In genomic region chr9:37639874-37640273, GRCh38 we compare ENCODE assay signal across 33 cellular contexts. TPM values are rescaled to one million over a fixed set of nuclear protein-coding genes. Genes with fewer than 3 reads are reported as not detected.
"Had no signal": no experiment of that assay in that cellular context is flagged by ENCODE, and none has a peak within 500 bp of the region (broad histone marks: within the 10 kb centered on the region; RNA-seq: fewer than 3 reads in every experiment).

No MANE protein-coding gene starts in this region.

- H3K4me1 ChIP-seq: ascending aorta, body of pancreas had no signal

- H3K27me3 ChIP-seq: ascending aorta, body of pancreas had no signal

- H3K9me3 ChIP-seq: ascending aorta, body of pancreas had no signal

- H3K4me1 Mint-ChIP-seq: activated CD4-positive, alpha-beta T cell treated with anti-CD3 and anti-CD28 coated beads, Interleukin-2, amount 10 ng/mL, durations not matched to agents 7 days and 5 days; activated naive CD8-positive, alpha-beta T cell treated with anti-CD3 and anti-CD28 coated beads, Interleukin-2, amount 50 U/mL, for 24 hours; T-cell had no signal

- H3K9me3 Mint-ChIP-seq: activated CD4-positive, alpha-beta memory T cell treated with anti-CD3 and anti-CD28 coated beads for 36 hours; activated CD4-positive, alpha-beta T cell treated with anti-CD3 and anti-CD28 coated beads, Interleukin-2, amount 10 ng/mL, durations not matched to agents 7 days and 5 days; activated naive CD4-positive, alpha-beta T cell treated with anti-CD3 and anti-CD28 coated beads, Interleukin-2, amount 50 U/mL, for 72 hours; activated naive CD8-positive, alpha-beta T cell treated with anti-CD3 and anti-CD28 coated beads, Interleukin-2, amount 50 U/mL, for 24 hours; activated T-cell treated with anti-CD3 and anti-CD28 coated beads, Interleukin-2, amount 50 U/mL, for 4 hours; T-cell had no signal

- ATAC-seq: activated naive CD4-positive, alpha-beta T cell treated with anti-CD3 and anti-CD28 coated beads, Interleukin-2, amount 50 U/mL, for 72 hours; activated naive CD8-positive, alpha-beta T cell treated with anti-CD3 and anti-CD28 coated beads, Interleukin-2, amount 50 U/mL, for 24 hours; activated T-cell treated with anti-CD3 and anti-CD28 coated beads, Interleukin-2, amount 50 U/mL, for 4 hours; body of pancreas; Panc1; Right ventricle myocardium inferior; T-cell had no signal

- H3K4me3 Mint-ChIP-seq: activated CD4-positive, alpha-beta memory T cell treated with anti-CD3 and anti-CD28 coated beads for 36 hours; activated CD4-positive, alpha-beta T cell treated with anti-CD3 and anti-CD28 coated beads, Interleukin-2, amount 10 ng/mL, durations not matched to agents 7 days and 5 days; activated naive CD8-positive, alpha-beta T cell treated with anti-CD3 and anti-CD28 coated beads, Interleukin-2, amount 50 U/mL, for 24 hours; activated T-cell treated with anti-CD3 and anti-CD28 coated beads, Interleukin-2, amount 50 U/mL, for 4 hours; T-cell had no signal

- H3K27ac ChIP-seq: ascending aorta, body of pancreas, SK-N-MC, VCaP had no signal

- H3K36me3 ChIP-seq: ascending aorta had no signal

- DNase-seq: activated CD4-positive, alpha-beta memory T cell treated with anti-CD3 and anti-CD28 coated beads for 36 hours; activated CD4-positive, alpha-beta T cell treated with anti-CD3 and anti-CD28 coated beads, Interleukin-2, amount 10 ng/mL, durations not matched to agents 7 days and 5 days; activated CD4-positive, CD25-positive, alpha-beta regulatory T cell; activated CD8-positive, alpha-beta memory T cell treated with anti-CD3 and anti-CD28 coated beads for 24 hours; activated effector memory CD4-positive, alpha-beta T cell treated with anti-CD3 and anti-CD28 coated beads, Interleukin-2, amount 50 U/mL, for 16 hours; activated naive CD4-positive, alpha-beta T cell treated with Interleukin-2 at 50 U/mL for 16 hours; activated naive CD8-positive, alpha-beta T cell treated with anti-CD3 and anti-CD28 coated beads, Interleukin-2, amount 50 U/mL, for 24 hours; activated T-cell treated with anti-CD3 and anti-CD28 coated beads, Interleukin-2, amount 50 U/mL, for 4 hours; amniotic stem cell; body of pancreas; central memory CD4-positive, alpha-beta T cell; KG1; NCI-H1092; NCI-H1417; NCI-H1930; NCI-H2107; NCI-H2227 treated with DMSO at 0.1 percent for 48 hours; NCI-H446 treated with DMSO at 0.1 percent for 48 hours; NCI-H526 treated with DMSO at 0.1 percent for 48 hours; NK-92 treated with Interleukin-12 subunit alpha and Interleukin-12 subunit beta, amount 100 ng/mL, for 24 hours; RPMI8226; T-cell; T-helper 2 cell; T1000 had no signal

- H3K27ac Mint-ChIP-seq: activated CD4-positive, alpha-beta memory T cell treated with anti-CD3 and anti-CD28 coated beads for 36 hours; activated CD4-positive, alpha-beta T cell treated with anti-CD3 and anti-CD28 coated beads, Interleukin-2, amount 10 ng/mL, durations not matched to agents 7 days and 5 days; activated naive CD4-positive, alpha-beta T cell treated with anti-CD3 and anti-CD28 coated beads, Interleukin-2, amount 50 U/mL, for 72 hours; activated naive CD8-positive, alpha-beta T cell treated with anti-CD3 and anti-CD28 coated beads, Interleukin-2, amount 50 U/mL, for 24 hours; T-cell had no signal

- H3K36me3 Mint-ChIP-seq: activated CD4-positive, alpha-beta memory T cell treated with anti-CD3 and anti-CD28 coated beads for 36 hours; activated naive CD4-positive, alpha-beta T cell treated with anti-CD3 and anti-CD28 coated beads, Interleukin-2, amount 50 U/mL, for 72 hours; T-cell had no signal

- H3K4me3 ChIP-seq: ascending aorta, body of pancreas, SK-N-MC had no signal

RNA-seq across cellular contexts. Expression of gene FRMPD1, which starts 10.9 kb away (rescaled TPM):
- total RNA-seq: activated CD4-positive, alpha-beta memory T cell treated with anti-CD3 and anti-CD28 coated beads for 36 hours; activated CD4-positive, alpha-beta T cell treated with anti-CD3 and anti-CD28 coated beads, Interleukin-2, amount 10 ng/mL, durations not matched to agents 7 days and 5 days; activated naive CD4-positive, alpha-beta T cell treated with anti-CD3 and anti-CD28 coated beads, Interleukin-2, amount 50 U/mL, for 72 hours; ascending aorta; bronchial epithelial cell; IMR-90; M059J; T-cell had no signal
